ENCODE assay signal across 1 cellular context in genomic region chrX:1026263-1027015, GRCh38.
TF ChIP-seq lines count a peak whose summit lies in the region.

No MANE protein-coding gene starts in this region.

TF ChIP-seq in GM23338, 12 proteins besides CTCF, POLR2A, EP300 and RAD21 (continued from another document):
- TF ChIP-seq ETS1 (IDR thresholded peaks at IDR 0.05) (no peak), STAT1 (IDR thresholded peaks at IDR 0.05; ENCODE audit: unreplicated experiment) (no peak), EZH2 (IDR thresholded peaks at IDR 0.05; ENCODE audit: low read depth, unreplicated experiment) (no peak)
